8 cellular contexts compared by ENCODE assay signal in genomic region chr22:32462452-32462851, GRCh38. TPM values are rescaled to one million over a fixed set of nuclear protein-coding genes. Genes with fewer than 3 reads are reported as not detected.
"Had no signal": no experiment of that assay in that cellular context is flagged by ENCODE, and none has a peak within 500 bp of the region (broad histone marks: within the 10 kb centered on the region; RNA-seq: fewer than 3 reads in every experiment).

No MANE protein-coding gene starts in this region.

- ATAC-seq: GM12878 had no signal

- DNase-seq: GDM1, GF-D8 had no signal

- FAIRE-seq: G401.6, GM12878, GM12891, GM12892, GM18507, GM19239 had no signal

- H3K4me3 ChIP-seq: GM12878 had no signal

RNA-seq across cellular contexts. Expression of gene BPIFC, which starts 1.8 kb away (rescaled TPM):
- total RNA-seq: GM12878 had no signal
